In the genomic region with DNA sequence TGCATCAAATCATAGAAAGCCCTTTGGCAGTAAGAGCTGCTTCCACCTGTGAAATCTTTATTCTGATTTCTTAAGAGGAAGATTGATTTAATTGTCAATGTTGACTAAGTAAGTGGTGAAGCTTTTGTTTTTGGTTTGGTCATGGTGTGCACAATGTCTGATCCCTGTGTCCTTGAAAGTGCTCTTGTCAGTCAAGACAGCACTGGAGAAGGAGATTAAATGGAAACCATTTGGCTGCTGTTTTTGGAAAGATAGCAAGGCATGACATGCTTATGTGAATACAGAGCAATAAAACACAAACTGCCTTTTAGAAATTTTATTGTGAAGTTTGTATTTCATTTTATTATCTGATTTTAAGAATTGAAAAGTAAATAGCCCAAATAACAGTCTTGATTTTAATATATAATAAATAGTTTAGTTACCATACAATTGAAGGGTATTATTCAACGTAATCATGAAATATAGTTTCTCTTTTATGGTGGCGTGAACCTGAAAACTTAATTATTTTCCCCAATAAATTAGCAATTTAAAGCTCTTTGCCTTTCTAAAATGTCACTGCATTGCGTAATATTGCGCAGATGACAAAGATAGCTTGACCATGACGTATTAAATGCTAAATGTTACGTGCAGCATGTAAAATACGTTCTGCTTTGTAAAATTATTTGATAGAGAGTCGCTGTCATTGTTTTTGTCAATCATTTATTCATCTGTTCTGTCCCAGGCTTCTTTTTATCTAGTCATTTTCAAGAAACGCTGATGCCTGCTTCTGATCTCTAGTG, we compare ENCODE assay signal across 20 cellular contexts.
"Had no signal": no experiment of that assay in that cellular context is flagged by ENCODE, and none has a peak within 500 bp of the region (broad histone marks: within the 10 kb centered on the region; RNA-seq: fewer than 3 reads in every experiment).

No MANE protein-coding gene starts in this region.

- H3K36me3 ChIP-seq: heart left ventricle, right atrium auricular region had no signal

- ATAC-seq: esophagus mucosa; heart left ventricle; left colon; left ventricle myocardium superior; natural killer cell treated with Interleukin-12 subunit alpha and Interleukin-12 subunit beta and Interleukin-15 and Interleukin-18, amount 100 ng/mL, for 72 hours had no signal

- H3K27me3 ChIP-seq: dorsolateral prefrontal cortex, heart left ventricle, right atrium auricular region had no signal

- H3K9me3 ChIP-seq: right atrium auricular region had no signal

- H3K4me3 ChIP-seq: dorsolateral prefrontal cortex, heart left ventricle, lung, right atrium auricular region had no signal

- H3K4me1 ChIP-seq: heart left ventricle, right atrium auricular region had no signal

- DNase-seq: cortex of kidney; dorsolateral prefrontal cortex; effector CD8-positive, alpha-beta T cell; heart left ventricle; hippocampal formation; left colon; left ventricle myocardium superior; mesenchymal stem cell; midbrain; posterior cingulate gyrus; small intestine; stimulated activated CD4-positive, alpha-beta T cell treated with anti-CD3 and anti-CD28 coated beads, Interleukin-12 subunit alpha, Interleukin-12 subunit beta, amount 100 ng/mL, for 4 hours; stimulated activated naive CD4-positive, alpha-beta T cell had no signal

- H3K27ac ChIP-seq: dorsolateral prefrontal cortex, heart left ventricle, right atrium auricular region had no signal

- FAIRE-seq: endometrium, frontal cortex, small intestine, urothelium cell line had no signal
